ENCODE assay signal across 2 cellular contexts in the genomic region with DNA sequence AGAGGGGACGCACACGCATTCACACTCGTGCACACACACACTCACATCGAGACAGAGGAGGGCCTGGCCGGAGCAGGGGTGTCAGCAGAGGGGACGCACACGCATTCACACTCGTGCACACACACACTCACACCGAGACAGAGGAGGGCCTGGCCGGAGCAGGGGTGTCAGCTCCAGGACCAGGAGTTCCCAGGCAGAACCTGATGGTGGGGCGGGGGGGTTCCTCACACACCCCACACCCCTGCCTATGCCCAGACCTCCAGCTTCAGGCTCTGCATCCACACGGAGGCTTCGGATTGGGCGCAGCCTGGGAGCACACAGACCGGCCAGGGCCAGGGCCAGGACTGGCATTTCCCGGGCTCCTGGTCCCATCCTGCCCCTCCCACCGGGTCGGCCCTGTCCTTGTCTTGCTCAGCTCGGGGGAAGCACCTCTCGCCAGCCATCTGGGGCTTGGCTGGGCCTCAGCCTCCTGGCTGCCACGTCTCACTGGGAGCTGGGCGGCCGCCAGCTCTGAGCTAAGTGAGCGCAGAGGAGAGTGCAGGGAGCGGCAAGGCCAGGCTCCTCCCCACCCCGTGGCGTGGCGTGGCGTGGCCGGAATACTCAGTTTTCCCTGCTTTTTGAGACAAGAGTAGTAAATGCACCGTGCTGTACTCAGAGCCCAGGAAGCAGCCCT.
TF ChIP-seq lines count a peak whose summit lies in the region.

No MANE protein-coding gene starts in this region.

TF ChIP-seq in liver, 16 proteins besides CTCF, POLR2A, EP300 and RAD21:
- TF ChIP-seq HNF4A (conservative IDR thresholded peaks at IDR 0.05) (no peak), GABPA (IDR thresholded peaks at IDR 0.05 in 1 of 2, conservative IDR thresholded peaks at IDR 0.05 in 1 of 2) (no peak), REST (IDR thresholded peaks at IDR 0.05) (no peak), HNF4G (IDR thresholded peaks at IDR 0.05) (no peak), TAF1 (conservative IDR thresholded peaks at IDR 0.05) (no peak)

TF ChIP-seq in HepG2, 621 proteins besides CTCF, POLR2A, EP300 and RAD21:
- TF ChIP-seq ZNF292 (CRISPR knock-in tag; IDR thresholded peaks at IDR 0.05; ENCODE audit: borderline replicate concordance, low read depth) (no peak), ZBTB21 (CRISPR knock-in tag; IDR thresholded peaks at IDR 0.05) (no peak), ONECUT2 (CRISPR knock-in tag; IDR thresholded peaks at IDR 0.05) (no peak), MAX (IDR thresholded peaks at IDR 0.05) (no peak), FOXA3 (CRISPR knock-in tag; IDR thresholded peaks at IDR 0.05) (no peak), SRSF4 (IDR thresholded peaks at IDR 0.05; ENCODE audit: low read depth, low read length, poor library complexity, severe bottlenecking) (no peak), ZNF768 (CRISPR knock-in tag; IDR thresholded peaks at IDR 0.05) (no peak), ADNP (CRISPR knock-in tag; IDR thresholded peaks at IDR 0.05) (no peak), NFATC3 (CRISPR knock-in tag; IDR thresholded peaks at IDR 0.05) (no peak), ZNF749 (CRISPR knock-in tag; IDR thresholded peaks at IDR 0.05; ENCODE audit: borderline replicate concordance) (no peak), AHR (CRISPR knock-in tag; IDR thresholded peaks at IDR 0.05) (no peak), AHDC1 (CRISPR knock-in tag; IDR thresholded peaks at IDR 0.05; ENCODE audit: borderline replicate concordance) (no peak), ISL2 (CRISPR knock-in tag; IDR thresholded peaks at IDR 0.05) (no peak)
- TF ChIP-seq, protein P1, sequence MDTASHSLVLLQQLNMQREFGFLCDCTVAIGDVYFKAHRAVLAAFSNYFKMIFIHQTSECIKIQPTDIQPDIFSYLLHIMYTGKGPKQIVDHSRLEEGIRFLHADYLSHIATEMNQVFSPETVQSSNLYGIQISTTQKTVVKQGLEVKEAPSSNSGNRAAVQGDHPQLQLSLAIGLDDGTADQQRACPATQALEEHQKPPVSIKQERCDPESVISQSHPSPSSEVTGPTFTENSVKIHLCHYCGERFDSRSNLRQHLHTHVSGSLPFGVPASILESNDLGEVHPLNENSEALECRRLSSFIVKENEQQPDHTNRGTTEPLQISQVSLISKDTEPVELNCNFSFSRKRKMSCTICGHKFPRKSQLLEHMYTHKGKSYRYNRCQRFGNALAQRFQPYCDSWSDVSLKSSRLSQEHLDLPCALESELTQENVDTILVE (CRISPR knock-in tag; IDR thresholded peaks at IDR 0.05) = no peak
- TF ChIP-seq, protein P2, sequence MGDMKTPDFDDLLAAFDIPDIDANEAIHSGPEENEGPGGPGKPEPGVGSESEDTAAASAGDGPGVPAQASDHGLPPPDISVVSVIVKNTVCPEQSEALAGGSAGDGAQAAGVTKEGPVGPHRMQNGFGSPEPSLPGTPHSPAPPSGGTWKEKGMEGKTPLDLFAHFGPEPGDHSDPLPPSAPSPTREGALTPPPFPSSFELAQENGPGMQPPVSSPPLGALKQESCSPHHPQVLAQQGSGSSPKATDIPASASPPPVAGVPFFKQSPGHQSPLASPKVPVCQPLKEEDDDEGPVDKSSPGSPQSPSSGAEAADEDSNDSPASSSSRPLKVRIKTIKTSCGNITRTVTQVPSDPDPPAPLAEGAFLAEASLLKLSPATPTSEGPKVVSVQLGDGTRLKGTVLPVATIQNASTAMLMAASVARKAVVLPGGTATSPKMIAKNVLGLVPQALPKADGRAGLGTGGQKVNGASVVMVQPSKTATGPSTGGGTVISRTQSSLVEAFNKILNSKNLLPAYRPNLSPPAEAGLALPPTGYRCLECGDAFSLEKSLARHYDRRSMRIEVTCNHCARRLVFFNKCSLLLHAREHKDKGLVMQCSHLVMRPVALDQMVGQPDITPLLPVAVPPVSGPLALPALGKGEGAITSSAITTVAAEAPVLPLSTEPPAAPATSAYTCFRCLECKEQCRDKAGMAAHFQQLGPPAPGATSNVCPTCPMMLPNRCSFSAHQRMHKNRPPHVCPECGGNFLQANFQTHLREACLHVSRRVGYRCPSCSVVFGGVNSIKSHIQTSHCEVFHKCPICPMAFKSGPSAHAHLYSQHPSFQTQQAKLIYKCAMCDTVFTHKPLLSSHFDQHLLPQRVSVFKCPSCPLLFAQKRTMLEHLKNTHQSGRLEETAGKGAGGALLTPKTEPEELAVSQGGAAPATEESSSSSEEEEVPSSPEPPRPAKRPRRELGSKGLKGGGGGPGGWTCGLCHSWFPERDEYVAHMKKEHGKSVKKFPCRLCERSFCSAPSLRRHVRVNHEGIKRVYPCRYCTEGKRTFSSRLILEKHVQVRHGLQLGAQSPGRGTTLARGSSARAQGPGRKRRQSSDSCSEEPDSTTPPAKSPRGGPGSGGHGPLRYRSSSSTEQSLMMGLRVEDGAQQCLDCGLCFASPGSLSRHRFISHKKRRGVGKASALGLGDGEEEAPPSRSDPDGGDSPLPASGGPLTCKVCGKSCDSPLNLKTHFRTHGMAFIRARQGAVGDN (CRISPR knock-in tag; IDR thresholded peaks at IDR 0.05) = no peak
